ENCODE assay signal across 7 cellular contexts in genomic region chr3:161305095-161305991, GRCh38.
DNase-seq lines count a peak whose midpoint lies in the region; ATAC-seq, FAIRE-seq and TF ChIP-seq lines count a peak whose summit lies in the region.

No MANE protein-coding gene starts in this region.

- DNase-seq in GM10248 (ENCODE audit: extremely low spot score) (peak; percentile 25), astrocyte (ENCODE audit: low read depth) (no peak), mesenchymal stem cell (peak; percentile 36), middle frontal gyrus (ENCODE audit: extremely low spot score, low spot score) (no peak)

- no peak overlapping the region for H3K4me3 ChIP-seq in astrocyte (ENCODE audit: insufficient read depth, low read depth, low read length)
- H3K4me3 ChIP-seq in mesenchymal stem cell (ENCODE audit: insufficient read depth in 1 of 2, low read depth in 1 of 2, low read length in 2 of 2), result no peak overlapping the region

- H3K27ac Mint-ChIP-seq in astrocyte (ENCODE audit: unreplicated experiment), result no peak overlapping the region

- TF ChIP-seq CTCF in GM10248 (IDR thresholded peaks at IDR 0.05; ENCODE audit: control extremely low read depth, extremely low read depth, low read depth, missing control alignments) (peak; percentile 32), astrocyte (IDR thresholded peaks at IDR 0.05; ENCODE audit: insufficient read depth, low read depth, low read length) (peak; percentile 79)

- 88% methylated on average over 1 of the region's 2 CpGs for WGBS in mesenchymal stem cell

- H3K27me3 Mint-ChIP-seq in astrocyte (ENCODE audit: low read depth, unreplicated experiment), result no peaks in the 10 kb centered on the region

- no peak overlapping the region for H2BK120ac ChIP-seq in mesenchymal stem cell (ENCODE audit: low read depth, low read length)

- no peak overlapping the region for H3K4ac ChIP-seq in mesenchymal stem cell (ENCODE audit: low read depth in 1 of 2, low read length in 2 of 2)

- H3K4me3 Mint-ChIP-seq in astrocyte (ENCODE audit: unreplicated experiment), result no peak overlapping the region

- ATAC-seq in HG03432 (IDR thresholded peaks at IDR 0.05; ENCODE audit: unreplicated experiment) (peak; percentile 52), GM21576 (IDR thresholded peaks at IDR 0.05; ENCODE audit: unreplicated experiment) (no peak), HG03095 (IDR thresholded peaks at IDR 0.05; ENCODE audit: unreplicated experiment) (no peak)

- H3K4me2 ChIP-seq in astrocyte (ENCODE audit: low read length), result no peak overlapping the region
- H3K4me2 ChIP-seq in mesenchymal stem cell (ENCODE audit: low read length, poor library complexity, severe bottlenecking), result no peak overlapping the region

- CTCF ChIA-PET in GM10248 (lab: Yijun Ruan, JAX), result interaction anchor here (0.6 to 1.4 kb wide), 2 partner anchors 13 to 22 kb away, joined by 3 read pairs; no protein-coding TSS in a partner anchor

- H3K4me1 Mint-ChIP-seq in astrocyte (ENCODE audit: low read depth, unreplicated experiment), result no peaks in the 10 kb centered on the region

- H3K4me1 ChIP-seq in astrocyte (ENCODE audit: insufficient read depth, low read length) (no peaks in the 10 kb centered on the region), mesenchymal stem cell (ENCODE audit: control insufficient read depth, insufficient read depth, low read depth, low read length) (no peaks in the 10 kb centered on the region)

- no peak overlapping the region for H4K91ac ChIP-seq in mesenchymal stem cell (ENCODE audit: low read length)

- FAIRE-seq in astrocyte (lab: Jason Lieb, UNC), result no peak

- no peaks in the 10 kb centered on the region for H3K79me1 ChIP-seq in mesenchymal stem cell (replicated peaks; ENCODE audit: low read length, poor library complexity, severe bottlenecking)

- no peak overlapping the region for H3K14ac ChIP-seq in mesenchymal stem cell (ENCODE audit: low read length in 2 of 2)

- H3K27me3 ChIP-seq in astrocyte (ENCODE audit: insufficient read depth, low read length) (no peaks in the 10 kb centered on the region), mesenchymal stem cell (ENCODE audit: control insufficient read depth in 1 of 2, insufficient read depth in 1 of 2, low read length in 2 of 2) (no peaks in the 10 kb centered on the region)

- H3K9me3 Mint-ChIP-seq in astrocyte (ENCODE audit: unreplicated experiment), result peaks cover 5% of the 10 kb centered on the region

- H4K20me1 ChIP-seq in astrocyte (ENCODE audit: insufficient read depth, low read length), result no peaks in the 10 kb centered on the region

- no peak overlapping the region for H2BK5ac ChIP-seq in mesenchymal stem cell (ENCODE audit: low read depth, low read length, poor library complexity, severe bottlenecking)

- H2BK12ac ChIP-seq in mesenchymal stem cell (ENCODE audit: low read length in 2 of 2), result no peak overlapping the region

- H2AFZ ChIP-seq in astrocyte (ENCODE audit: low read depth, low read length) (no peak overlapping the region), mesenchymal stem cell (ENCODE audit: low read depth, low read length) (no peak overlapping the region)

- H3K9ac ChIP-seq in astrocyte (ENCODE audit: low read length), result no peak overlapping the region
- H3K9ac ChIP-seq in mesenchymal stem cell (ENCODE audit: low read length), result no peak overlapping the region

- no peaks in the 10 kb centered on the region for H3K79me2 ChIP-seq in astrocyte (ENCODE audit: insufficient read depth, low read length)

- H2BK15ac ChIP-seq in mesenchymal stem cell (ENCODE audit: low read depth, poor library complexity, severe bottlenecking), result no peak overlapping the region

- H3K18ac ChIP-seq in mesenchymal stem cell (ENCODE audit: low read depth in 1 of 2, low read length in 2 of 2), result no peak overlapping the region

- H3K36me3 Mint-ChIP-seq in astrocyte (ENCODE audit: low read depth, unreplicated experiment), result no peaks in the 10 kb centered on the region

- H2AK5ac ChIP-seq in mesenchymal stem cell (ENCODE audit: low read length, severe bottlenecking), result no peak overlapping the region

- H3K36me3 ChIP-seq in astrocyte (ENCODE audit: insufficient read depth, low read length) (no peaks in the 10 kb centered on the region), mesenchymal stem cell (ENCODE audit: control insufficient read depth in 1 of 2, insufficient read depth in 2 of 2, low read depth in 1 of 2, low read length in 2 of 2) (no peaks in the 10 kb centered on the region)

- no peak overlapping the region for H4K8ac ChIP-seq in mesenchymal stem cell (ENCODE audit: low read length)

- POLR2A ChIA-PET in GM10248 (lab: Yijun Ruan, JAX), result no interaction called here

- H3K27ac ChIP-seq in astrocyte (ENCODE audit: low read depth, low read length) (no peak overlapping the region), mesenchymal stem cell (ENCODE audit: low read length, poor library complexity, severe bottlenecking) (no peak overlapping the region)

- H3K23ac ChIP-seq in mesenchymal stem cell (ENCODE audit: low read length in 2 of 2), result no peak overlapping the region

- H3K9me3 ChIP-seq in astrocyte (ENCODE audit: insufficient read depth, low read depth, low read length), result peaks cover 2% of the 10 kb centered on the region
- peaks cover 11% of the 10 kb centered on the region for H3K9me3 ChIP-seq in mesenchymal stem cell (ENCODE audit: control insufficient read depth, low read length)

Comparison
In these comparisons a context has a peak if more than half of its experiments do, and no peak if none do; other contexts are left out.
1. DNase-seq: peak in GM10248 (single experiment) and mesenchymal stem cell (single experiment); none in astrocyte (single experiment) and middle frontal gyrus (single experiment).